ENCODE assay signal across 11 cellular contexts in genomic region chr2:182506606-182507005, GRCh38.
DNase-seq lines count a peak whose midpoint lies in the region; ATAC-seq and TF ChIP-seq lines count a peak whose summit lies in the region.
"Had no signal": no experiment of that assay in that cellular context is flagged by ENCODE, and none has a peak within 500 bp of the region (broad histone marks: within the 10 kb centered on the region; RNA-seq: fewer than 3 reads in every experiment).

No MANE protein-coding gene starts in this region.

- H3K9me2 ChIP-seq in GM23338 (ENCODE audit: insufficient read depth), result no peaks in the 10 kb centered on the region

- H3K4me3 Mint-ChIP-seq in GM23338 (no peak overlapping the region), osteocyte (ENCODE audit: unreplicated experiment) (no peak overlapping the region)
- H3K4me3 Mint-ChIP-seq: activated CD4-positive, alpha-beta T cell treated with anti-CD3 and anti-CD28 coated beads for 36 hours had no signal

- no peaks in the 10 kb centered on the region for H3F3A ChIP-seq in GM23338 (replicated peaks; ENCODE audit: low read depth)

- no peaks in the 10 kb centered on the region for H3K36me3 ChIP-seq in GM23338 (ENCODE audit: insufficient read depth)
- H3K36me3 ChIP-seq: breast epithelium, thoracic aorta had no signal

- H3K4me1 Mint-ChIP-seq in GM23338 (no peaks in the 10 kb centered on the region; the same call in 2 of the 3 replicates), osteocyte (ENCODE audit: unreplicated experiment) (peaks cover 7% of the 10 kb centered on the region)
- H3K4me1 Mint-ChIP-seq: activated CD4-positive, alpha-beta T cell treated with anti-CD3 and anti-CD28 coated beads for 36 hours had no signal

- H3K36me3 Mint-ChIP-seq in GM23338 (ENCODE audit: low read depth) (no peaks in the 10 kb centered on the region), osteocyte (ENCODE audit: unreplicated experiment) (no peaks in the 10 kb centered on the region)

- H3K4me3 ChIP-seq in GM23338, result no peak overlapping the region
- H3K4me3 ChIP-seq: breast epithelium, thoracic aorta had no signal

- H3K27me3 ChIP-seq in GM23338 (ENCODE audit: insufficient read depth), result no peaks in the 10 kb centered on the region
- H3K27me3 ChIP-seq: breast epithelium had no signal

- no peaks in the 10 kb centered on the region for H3K79me2 ChIP-seq in GM23338 (replicated peaks; ENCODE audit: insufficient read depth)

- no peak overlapping the region for H3K27ac ChIP-seq in GM23338 (ENCODE audit: low read depth)
- H3K27ac ChIP-seq: breast epithelium, thoracic aorta had no signal

- peaks cover 3% of the 10 kb centered on the region for H3K4me1 ChIP-seq in GM23338 (ENCODE audit: insufficient read depth)
- H3K4me1 ChIP-seq: breast epithelium had no signal

- H4K20me1 ChIP-seq in GM23338 (replicated peaks; ENCODE audit: insufficient read depth), result no peaks in the 10 kb centered on the region

- H3K27ac Mint-ChIP-seq in GM23338 (no peak overlapping the region), osteocyte (ENCODE audit: unreplicated experiment) (peak overlapping the region; percentile 36)
- H3K27ac Mint-ChIP-seq: activated CD4-positive, alpha-beta T cell treated with anti-CD3 and anti-CD28 coated beads for 36 hours had no signal

- H2AFZ ChIP-seq in GM23338, result no peak overlapping the region

- no peaks in the 10 kb centered on the region for H3K9me3 Mint-ChIP-seq in GM23338
- H3K9me3 Mint-ChIP-seq in osteocyte (ENCODE audit: unreplicated experiment), result no peaks in the 10 kb centered on the region

- DNase-seq in GM23338 (ENCODE audit: low spot score) (peak; percentile 30), NCI-H748 (lab: John Stamatoyannopoulos, UW; ENCODE audit: unreplicated experiment) (peak; percentile 93), fibroblast of peridontal ligament (ENCODE audit: extremely low read depth) (peak; percentile 45), osteocyte (ENCODE audit: extremely low spot score, unreplicated experiment) (no peak), putamen (ENCODE audit: low spot score) (no peak)
- DNase-seq: activated CD4-positive, alpha-beta T cell treated with anti-CD3 and anti-CD28 coated beads for 36 hours; H7 had no signal

- no peak for ATAC-seq in GM23338
- no peak for ATAC-seq in HG03565 (IDR thresholded peaks at IDR 0.05; ENCODE audit: unreplicated experiment)
- no peak for ATAC-seq in HG03039 (IDR thresholded peaks at IDR 0.05; ENCODE audit: unreplicated experiment)
- ATAC-seq: activated CD4-positive, alpha-beta T cell treated with anti-CD3 and anti-CD28 coated beads for 36 hours had no signal

- H3K27me3 Mint-ChIP-seq in GM23338 (ENCODE audit: insufficient read depth, low read depth, poor library complexity) (no peaks in the 10 kb centered on the region), osteocyte (ENCODE audit: unreplicated experiment) (no peaks in the 10 kb centered on the region)

- TF ChIP-seq CTCF in GM23338 (conservative IDR thresholded peaks at IDR 0.05; ENCODE audit: low read depth in 2 of 2), result no peak
- TF ChIP-seq CTCF in osteocyte (IDR thresholded peaks at IDR 0.05), result no peak

- H3K4me2 ChIP-seq in GM23338, result no peak overlapping the region

TF ChIP-seq in GM23338, 12 proteins besides CTCF, POLR2A, EP300 and RAD21 (continues in another document):
- TF ChIP-seq CREB1 (CRISPR knock-in tag; IDR thresholded peaks at IDR 0.05; ENCODE audit: low read depth) (no peak), ZNF462 (CRISPR knock-in tag; IDR thresholded peaks at IDR 0.05) (no peak), POLR2AphosphoS5 (IDR thresholded peaks at IDR 0.05; ENCODE audit: low read depth) (no peak), NANOG (IDR thresholded peaks at IDR 0.05; ENCODE audit: borderline replicate concordance) (no peak), ZNF331 (CRISPR knock-in tag; IDR thresholded peaks at IDR 0.05; ENCODE audit: low read depth) (no peak), ZNF114 (CRISPR knock-in tag; IDR thresholded peaks at IDR 0.05) (no peak)
- TF ChIP-seq, protein P1, sequence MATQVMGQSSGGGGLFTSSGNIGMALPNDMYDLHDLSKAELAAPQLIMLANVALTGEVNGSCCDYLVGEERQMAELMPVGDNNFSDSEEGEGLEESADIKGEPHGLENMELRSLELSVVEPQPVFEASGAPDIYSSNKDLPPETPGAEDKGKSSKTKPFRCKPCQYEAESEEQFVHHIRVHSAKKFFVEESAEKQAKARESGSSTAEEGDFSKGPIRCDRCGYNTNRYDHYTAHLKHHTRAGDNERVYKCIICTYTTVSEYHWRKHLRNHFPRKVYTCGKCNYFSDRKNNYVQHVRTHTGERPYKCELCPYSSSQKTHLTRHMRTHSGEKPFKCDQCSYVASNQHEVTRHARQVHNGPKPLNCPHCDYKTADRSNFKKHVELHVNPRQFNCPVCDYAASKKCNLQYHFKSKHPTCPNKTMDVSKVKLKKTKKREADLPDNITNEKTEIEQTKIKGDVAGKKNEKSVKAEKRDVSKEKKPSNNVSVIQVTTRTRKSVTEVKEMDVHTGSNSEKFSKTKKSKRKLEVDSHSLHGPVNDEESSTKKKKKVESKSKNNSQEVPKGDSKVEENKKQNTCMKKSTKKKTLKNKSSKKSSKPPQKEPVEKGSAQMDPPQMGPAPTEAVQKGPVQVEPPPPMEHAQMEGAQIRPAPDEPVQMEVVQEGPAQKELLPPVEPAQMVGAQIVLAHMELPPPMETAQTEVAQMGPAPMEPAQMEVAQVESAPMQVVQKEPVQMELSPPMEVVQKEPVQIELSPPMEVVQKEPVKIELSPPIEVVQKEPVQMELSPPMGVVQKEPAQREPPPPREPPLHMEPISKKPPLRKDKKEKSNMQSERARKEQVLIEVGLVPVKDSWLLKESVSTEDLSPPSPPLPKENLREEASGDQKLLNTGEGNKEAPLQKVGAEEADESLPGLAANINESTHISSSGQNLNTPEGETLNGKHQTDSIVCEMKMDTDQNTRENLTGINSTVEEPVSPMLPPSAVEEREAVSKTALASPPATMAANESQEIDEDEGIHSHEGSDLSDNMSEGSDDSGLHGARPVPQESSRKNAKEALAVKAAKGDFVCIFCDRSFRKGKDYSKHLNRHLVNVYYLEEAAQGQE (IDR thresholded peaks at IDR 0.05; ENCODE audit: unreplicated experiment), result no peak

Comparison
In these comparisons a context has a peak if more than half of its experiments do, and no peak if none do; other contexts are left out.
1. DNase-seq: peak in GM23338 (single experiment), NCI-H748 (single experiment) and fibroblast of peridontal ligament (single experiment); none in osteocyte (single experiment) and putamen (single experiment).